20 cellular contexts compared by ENCODE assay signal in genomic region chr4:53522334-53522733, GRCh38.
DNase-seq lines count a peak whose midpoint lies in the region; ATAC-seq, FAIRE-seq and TF ChIP-seq lines count a peak whose summit lies in the region.
"Had no signal": no experiment of that assay in that cellular context is flagged by ENCODE, and none has a peak within 500 bp of the region (broad histone marks: within the 10 kb centered on the region; RNA-seq: fewer than 3 reads in every experiment).

No MANE protein-coding gene starts in this region.

- no peak for TF ChIP-seq POLR2A in breast epithelium (IDR thresholded peaks at IDR 0.05)

- in situ Hi-C loops in T47D (cut with HindIII; ENCODE audit: low pct_unique_long_range_greater_than_20kb, low sequenced_read_pairs): no loop called here

- no peaks in the 10 kb centered on the region for H3K36me3 ChIP-seq in breast epithelium
- H3K36me3 ChIP-seq in bronchial epithelial cell (ENCODE audit: control insufficient read depth, insufficient read depth, low read length): no peaks in the 10 kb centered on the region
- H3K36me3 ChIP-seq in mucosa of descending colon (ENCODE audit: low read depth): no peaks in the 10 kb centered on the region
- no peaks in the 10 kb centered on the region for H3K36me3 ChIP-seq in endodermal cell (ENCODE audit: control insufficient read depth, insufficient read depth, low read length)
- H3K36me3 ChIP-seq: BLaER1 treated with 17β-estradiol and CSF1 and Interleukin-3, amounts not matched to agents 10 nM and 100 nM had no signal

- no peak overlapping the region for H3K9ac ChIP-seq in endodermal cell (ENCODE audit: extremely low read depth, low read length, poor library complexity, severe bottlenecking)
- H3K9ac ChIP-seq: BLaER1 treated with 17β-estradiol and CSF1 and Interleukin-3, amounts not matched to agents 10 nM and 100 nM had no signal

- H3K4me3 Mint-ChIP-seq in endodermal cell: no peak overlapping the region
- H3K4me3 Mint-ChIP-seq: CD4-positive, CD25-positive, alpha-beta regulatory T cell; H9 had no signal

- no peak for FAIRE-seq in bronchial epithelial cell (lab: Jason Lieb, UNC)
- FAIRE-seq: G401.6, GM12891, HepG2, HTR-8/SVneo had no signal

- peak; percentile 74 for ATAC-seq in mucosa of descending colon
- ATAC-seq: HepG2 had no signal

- no peaks in the 10 kb centered on the region for H3K4me1 ChIP-seq in breast epithelium
- H3K4me1 ChIP-seq in mucosa of descending colon (ENCODE audit: low read depth): peaks cover 4% of the 10 kb centered on the region
- peaks cover 18% of the 10 kb centered on the region for H3K4me1 ChIP-seq in endodermal cell (ENCODE audit: control insufficient read depth, insufficient read depth, low read length)
- H3K4me1 ChIP-seq: BLaER1 treated with 17β-estradiol and CSF1 and Interleukin-3, amounts not matched to agents 10 nM and 100 nM had no signal

- no peak overlapping the region for H3K27ac Mint-ChIP-seq in endodermal cell
- H3K27ac Mint-ChIP-seq: CD4-positive, CD25-positive, alpha-beta regulatory T cell had no signal

- intact Hi-C loops in breast epithelium (cut with DNase I; ENCODE audit: low total_unique reads) (no loop called here), mucosa of descending colon (cut with DNase I, micrococcal nuclease) (no loop called here)

- H3K27me3 ChIP-seq in breast epithelium (no peaks in the 10 kb centered on the region), bronchial epithelial cell (ENCODE audit: control insufficient read depth, insufficient read depth, low read length) (no peaks in the 10 kb centered on the region), endodermal cell (ENCODE audit: control insufficient read depth, insufficient read depth, low read length, poor library complexity, severe bottlenecking) (no peaks in the 10 kb centered on the region)
- H3K27me3 ChIP-seq: BLaER1 treated with 17β-estradiol and CSF1 and Interleukin-3, amounts not matched to agents 10 nM and 100 nM had no signal

- TF ChIP-seq CTCF in breast epithelium (IDR thresholded peaks at IDR 0.05): no peak
- TF ChIP-seq CTCF in bronchial epithelial cell (IDR thresholded peaks at IDR 0.05; ENCODE audit: insufficient read depth, low read length, severe bottlenecking): no peak
- TF ChIP-seq CTCF in mucosa of descending colon (IDR thresholded peaks at IDR 0.05): no peak
- no peak for TF ChIP-seq CTCF in endodermal cell (conservative IDR thresholded peaks at IDR 0.05)

- DNase-seq in T47D (ENCODE audit: low read depth in 1 of 2, low spot score in 1 of 2) (peak; percentile 28 to 91), breast epithelium (ENCODE audit: low spot score in 2 of 2) (no peak), bronchial epithelial cell (ENCODE audit: low read depth) (peak; percentile 28), mucosa of descending colon (no peak), endodermal cell (no peak), NCI-H345 (lab: John Stamatoyannopoulos, UW) (no peak), RPMI8226 (no peak)
- DNase-seq: ACHN; Calu3; CD4-positive, CD25-positive, alpha-beta regulatory T cell; DMS 273 treated with DMSO at 0.1 percent for 48 hours; DMS79 treated with DMSO at 0.1 percent for 48 hours; EL; GOT3; H9 had no signal

- no peak overlapping the region for H3K4me3 ChIP-seq in breast epithelium
- no peak overlapping the region for H3K4me3 ChIP-seq in bronchial epithelial cell (ENCODE audit: low read depth, low read length)
- H3K4me3 ChIP-seq in mucosa of descending colon: no peak overlapping the region
- no peak overlapping the region for H3K4me3 ChIP-seq in endodermal cell (ENCODE audit: low read length)
- H3K4me3 ChIP-seq: BLaER1 treated with 17β-estradiol and CSF1 and Interleukin-3, amounts not matched to agents 10 nM and 100 nM had no signal

- H3K4me1 Mint-ChIP-seq in endodermal cell: peaks cover 46% of the 10 kb centered on the region
- H3K4me1 Mint-ChIP-seq: CD4-positive, CD25-positive, alpha-beta regulatory T cell had no signal

- H3K9me3 ChIP-seq in breast epithelium: no peaks in the 10 kb centered on the region
- no peaks in the 10 kb centered on the region for H3K9me3 ChIP-seq in mucosa of descending colon
- no peaks in the 10 kb centered on the region for H3K9me3 ChIP-seq in endodermal cell (ENCODE audit: control insufficient read depth, low read length)
- H3K9me3 ChIP-seq: BLaER1 treated with 17β-estradiol and CSF1 and Interleukin-3, amounts not matched to agents 10 nM and 100 nM had no signal

- no peaks in the 10 kb centered on the region for H3K27me3 Mint-ChIP-seq in endodermal cell (ENCODE audit: insufficient read depth)

- no peak overlapping the region for H3K27ac ChIP-seq in breast epithelium
- H3K27ac ChIP-seq in endodermal cell (ENCODE audit: low read depth, low read length): no peak overlapping the region
- H3K27ac ChIP-seq: BLaER1 treated with 17β-estradiol and CSF1 and Interleukin-3, amounts not matched to agents 10 nM and 100 nM had no signal

- no peaks in the 10 kb centered on the region for H3K9me3 Mint-ChIP-seq in endodermal cell
- H3K9me3 Mint-ChIP-seq: H9 had no signal

- H3K36me3 Mint-ChIP-seq in endodermal cell (ENCODE audit: low read depth): no peaks in the 10 kb centered on the region
- H3K36me3 Mint-ChIP-seq: CD4-positive, CD25-positive, alpha-beta regulatory T cell had no signal

Comparison
In these comparisons a context has a peak if more than half of its experiments do, and no peak if none do; other contexts are left out.
1. DNase-seq: peak in T47D (2 of 2) and bronchial epithelial cell (single experiment); none in breast epithelium (0 of 2), mucosa of descending colon (0 of 3), endodermal cell (single experiment), NCI-H345 (single experiment) and RPMI8226 (single experiment).